9 cellular contexts compared by ENCODE assay signal in genomic region chr9:85716031-85716877, GRCh38. TPM values are rescaled to one million over a fixed set of nuclear protein-coding genes. Genes with fewer than 3 reads are reported as not detected.
A peak's percentile ranks its signal among the peaks of the same experiment; 100 is the strongest.
DNase-seq lines count a peak whose midpoint lies in the region; ATAC-seq, FAIRE-seq and TF ChIP-seq lines count a peak whose summit lies in the region.
"Had no signal": no experiment of that assay in that cellular context is flagged by ENCODE, and none has a peak within 500 bp of the region (broad histone marks: within the 10 kb centered on the region; RNA-seq: fewer than 3 reads in every experiment).

No MANE protein-coding gene starts in this region.

- CTCF ChIA-PET in CD4-positive, alpha-beta T cell (lab: Charles Lee) = interaction anchor here (1.8 kb wide), 1 partner anchor 18 kb away, joined by 4 read pairs; no protein-coding TSS in a partner anchor
- CTCF ChIA-PET in activated CD8-positive, alpha-beta T cell treated with anti-CD3 and anti-CD28 coated beads for 36 hours (lab: Charles Lee) = interaction anchor here (0.5 to 2.6 kb wide), 6 partner anchors 10 to 102 kb away, joined by 3 to 7 read pairs (median 3); no protein-coding TSS in a partner anchor

- H3K9me3 ChIP-seq in CD4-positive, alpha-beta T cell (ENCODE audit: control insufficient read depth, low read length) = no peaks in the 10 kb centered on the region
- H3K9me3 ChIP-seq in small intestine (ENCODE audit: control insufficient read depth, low read depth) = no peaks in the 10 kb centered on the region

- no peak for DNase-seq in CD4-positive, alpha-beta T cell
- no peak for DNase-seq in activated CD8-positive, alpha-beta T cell treated with anti-CD3 and anti-CD28 coated beads for 36 hours
- DNase-seq in stimulated activated CD4-positive, alpha-beta T cell treated with anti-CD3 and anti-CD28 coated beads, Interleukin-4, amount 100 ng/mL, for 1 hour = no peak
- DNase-seq in small intestine (no peak), 8988T (no peak)

- H3K9me3 Mint-ChIP-seq in CD4-positive, alpha-beta T cell = no peaks in the 10 kb centered on the region
- peaks cover 13% of the 10 kb centered on the region for H3K9me3 Mint-ChIP-seq in activated CD8-positive, alpha-beta T cell treated with anti-CD3 and anti-CD28 coated beads for 36 hours

- H3K27me3 ChIP-seq in CD4-positive, alpha-beta T cell (ENCODE audit: control insufficient read depth, insufficient read depth, low read length) = no peaks in the 10 kb centered on the region
- H3K27me3 ChIP-seq in small intestine (ENCODE audit: control insufficient read depth in 2 of 2, insufficient read depth in 2 of 2, low read length in 2 of 2) = no peaks in the 10 kb centered on the region

- peak overlapping the region; percentile 16 for H3K27ac Mint-ChIP-seq in CD4-positive, alpha-beta T cell
- H3K27ac Mint-ChIP-seq in activated CD8-positive, alpha-beta T cell treated with anti-CD3 and anti-CD28 coated beads for 36 hours = peak overlapping the region; percentile 80

- H3K4me3 Mint-ChIP-seq in CD4-positive, alpha-beta T cell = no peak overlapping the region
- no peak overlapping the region for H3K4me3 Mint-ChIP-seq in activated CD8-positive, alpha-beta T cell treated with anti-CD3 and anti-CD28 coated beads for 36 hours
- H3K4me3 Mint-ChIP-seq: brain had no signal

- no peak overlapping the region for H3K27ac ChIP-seq in CD4-positive, alpha-beta T cell (ENCODE audit: low read depth, low read length)
- H3K27ac ChIP-seq in small intestine (ENCODE audit: low read depth in 1 of 2, low read length in 1 of 2) = no peak overlapping the region

- no peaks in the 10 kb centered on the region for H3K36me3 ChIP-seq in small intestine (ENCODE audit: control insufficient read depth in 2 of 2, insufficient read depth in 2 of 2, low read length in 2 of 2)

- peaks cover 59% of the 10 kb centered on the region for H3K4me1 Mint-ChIP-seq in CD4-positive, alpha-beta T cell (ENCODE audit: low read depth)
- H3K4me1 Mint-ChIP-seq in activated CD8-positive, alpha-beta T cell treated with anti-CD3 and anti-CD28 coated beads for 36 hours (ENCODE audit: low read depth) = peaks cover 40% of the 10 kb centered on the region
- H3K4me1 Mint-ChIP-seq: brain had no signal

- WGBS in small intestine, 3 donors = 71 to 86% (median 81%) methylated on average over 5 of the region's 5 CpGs

- intact Hi-C loops in CD4-positive, alpha-beta T cell (cut with DNase I, micrococcal nuclease) = no loop called here
- intact Hi-C loops in activated CD8-positive, alpha-beta T cell treated with anti-CD3 and anti-CD28 coated beads for 36 hours (cut with micrococcal nuclease) = no loop called here

- no peak overlapping the region for H3K4me3 ChIP-seq in small intestine (ENCODE audit: low read depth in 1 of 2, low read length in 2 of 2)

- TF ChIP-seq CTCF in CD4-positive, alpha-beta T cell (IDR thresholded peaks at IDR 0.05) = no peak
- peak; percentile 42 for TF ChIP-seq CTCF in activated CD8-positive, alpha-beta T cell treated with anti-CD3 and anti-CD28 coated beads for 36 hours (IDR thresholded peaks at IDR 0.05)

- no peak for ATAC-seq in CD4-positive, alpha-beta T cell (ENCODE audit: poor library complexity)
- ATAC-seq in GM19324 (IDR thresholded peaks at IDR 0.05; ENCODE audit: low FRiP score, unreplicated experiment) (peak; percentile 50), HG03196 (IDR thresholded peaks at IDR 0.05; ENCODE audit: unreplicated experiment) (peak; percentile 49), HG03045 (IDR thresholded peaks at IDR 0.05; ENCODE audit: unreplicated experiment) (no peak)
- ATAC-seq in activated CD8-positive, alpha-beta T cell treated with anti-CD3 and anti-CD28 coated beads for 36 hours = peak; percentile 69

- no peaks in the 10 kb centered on the region for H3K27me3 Mint-ChIP-seq in CD4-positive, alpha-beta T cell
- no peaks in the 10 kb centered on the region for H3K27me3 Mint-ChIP-seq in activated CD8-positive, alpha-beta T cell treated with anti-CD3 and anti-CD28 coated beads for 36 hours
- H3K27me3 Mint-ChIP-seq: brain had no signal

- no peaks in the 10 kb centered on the region for H3K4me1 ChIP-seq in small intestine (ENCODE audit: control insufficient read depth in 2 of 2, insufficient read depth in 1 of 2, low read depth in 1 of 2, low read length in 1 of 2)

- POLR2A ChIA-PET in CD4-positive, alpha-beta T cell (lab: Charles Lee) = interaction anchor here (3.8 kb wide), 1 partner anchor 25 kb away, joined by 13 read pairs; the partner anchor contains the start of gene AGTPBP1
- POLR2A ChIA-PET in activated CD8-positive, alpha-beta T cell treated with anti-CD3 and anti-CD28 coated beads for 36 hours (lab: Charles Lee) = interaction anchor here (1.7 kb wide), 1 partner anchor 12 kb away, joined by 4 read pairs; no protein-coding TSS in a partner anchor

- H3K36me3 Mint-ChIP-seq in CD4-positive, alpha-beta T cell (ENCODE audit: low read depth) = peaks cover 18% of the 10 kb centered on the region
- H3K36me3 Mint-ChIP-seq in activated CD8-positive, alpha-beta T cell treated with anti-CD3 and anti-CD28 coated beads for 36 hours (ENCODE audit: low read depth) = peaks cover 22% of the 10 kb centered on the region

- no peak for FAIRE-seq in small intestine (lab: Jason Lieb, UNC)

RNA-seq across cellular contexts. Expression of gene AGTPBP1, which starts 25.5 kb away (rescaled TPM):
- total RNA-seq in CD4-positive, alpha-beta T cell = 10 to 100 TPM; 52.0 to 55.2 TPM
- total RNA-seq in activated CD8-positive, alpha-beta T cell treated with anti-CD3 and anti-CD28 coated beads for 36 hours = 10 to 100 TPM; 43.9 to 46.4 TPM
- 1 to 10 TPM; 2.7 to 4.7 (median 3.6) TPM for polyA plus RNA-seq in small intestine

Comparison
In these comparisons a context has a peak if more than half of its experiments do, and no peak if none do; other contexts are left out.
1. ATAC-seq: peak in GM19324 (single experiment), HG03196 (single experiment) and activated CD8-positive, alpha-beta T cell treated with anti-CD3 and anti-CD28 coated beads for 36 hours (single experiment); none in CD4-positive, alpha-beta T cell (single experiment) and HG03045 (single experiment).